26 cellular contexts compared by ENCODE assay signal in genomic region chr7:138029126-138029525, GRCh38. TPM values are rescaled to one million over a fixed set of nuclear protein-coding genes. Genes with fewer than 3 reads are reported as not detected.
DNase-seq lines count a peak whose midpoint lies in the region; ATAC-seq, FAIRE-seq and TF ChIP-seq lines count a peak whose summit lies in the region.
"Had no signal": no experiment of that assay in that cellular context is flagged by ENCODE, and none has a peak within 500 bp of the region (broad histone marks: within the 10 kb centered on the region; RNA-seq: fewer than 3 reads in every experiment).

No MANE protein-coding gene starts in this region.

- peaks cover 39 to 87% of the 10 kb centered on the region in 2 donors for H3K4me1 Mint-ChIP-seq in stimulated activated naive B cell treated with anti-CD40 and anti-IgM and Interleukin-4, amounts not matched to agents 10 μg/mL and 1 μg/mL and 100 μg/mL, for 72 hours
- peaks cover 7% of the 10 kb centered on the region for H3K4me1 Mint-ChIP-seq in activated naive CD8-positive, alpha-beta T cell treated with anti-CD3 and anti-CD28 coated beads, Interleukin-2, amount 50 U/mL, for 24 hours

- no peak overlapping the region for H3K4me3 Mint-ChIP-seq in stimulated activated naive B cell treated with anti-CD40 and anti-IgM and Interleukin-4, amounts not matched to agents 10 μg/mL and 1 μg/mL and 100 μg/mL, for 72 hours
- H3K4me3 Mint-ChIP-seq in activated naive CD8-positive, alpha-beta T cell treated with anti-CD3 and anti-CD28 coated beads, Interleukin-2, amount 50 U/mL, for 24 hours = no peak overlapping the region
- H3K4me3 Mint-ChIP-seq: CD8-positive, alpha-beta T cell had no signal

- no peaks in the 10 kb centered on the region for H3K79me2 ChIP-seq in GM12878 (ENCODE audit: control insufficient read depth, insufficient read depth, low read length)

- H3K36me3 Mint-ChIP-seq in stimulated activated naive B cell treated with anti-CD40 and anti-IgM and Interleukin-4, amounts not matched to agents 10 μg/mL and 1 μg/mL and 100 μg/mL, for 72 hours = peaks cover 14 to 18% of the 10 kb centered on the region in 2 donors
- H3K36me3 Mint-ChIP-seq in activated naive CD8-positive, alpha-beta T cell treated with anti-CD3 and anti-CD28 coated beads, Interleukin-2, amount 50 U/mL, for 24 hours (ENCODE audit: low read depth) = no peaks in the 10 kb centered on the region
- H3K36me3 Mint-ChIP-seq: CD8-positive, alpha-beta T cell had no signal

- no peak overlapping the region for H4K91ac ChIP-seq in mesenchymal stem cell (ENCODE audit: low read length)

- peaks cover 22% of the 10 kb centered on the region for H3K9me3 ChIP-seq in HUES48 (ENCODE audit: control insufficient read depth, insufficient read depth, low read length)
- peaks cover 11% of the 10 kb centered on the region; the same call in 2 of the 3 replicates for H3K9me3 ChIP-seq in GM12878 (replicated peaks; ENCODE audit: control insufficient read depth, insufficient read depth, low read length)
- H3K9me3 ChIP-seq in mesenchymal stem cell (ENCODE audit: control insufficient read depth, low read length) = no peaks in the 10 kb centered on the region
- H3K9me3 ChIP-seq: A549, Peyer's patch had no signal

- intact Hi-C loops in GM12878 (cut with micrococcal nuclease; ENCODE audit: unreplicated experiment) = loop anchor here (5.0 kb wide), 1 partner anchor 433 kb away; the partner anchor contains the start of gene TRIM24

- no peak for TF ChIP-seq CTCF in GM12878 (IDR thresholded peaks at IDR 0.05 in 2 of 3, conservative IDR thresholded peaks at IDR 0.05 in 1 of 3; ENCODE audit: control insufficient read depth in 2 of 3, extremely low read depth in 1 of 3, insufficient read depth in 1 of 3, low read depth in 3 of 3, low read length in 3 of 3)

- CTCF ChIA-PET in GM12878 (lab: Yijun Ruan, JAX) = interaction anchor here (1.0 to 3.0 kb wide), 3 partner anchors 20 to 125 kb away, joined by 3 to 15 read pairs (median 9); partner anchors contain the start of gene CREB3L2

- in situ Hi-C loops in GM12878 (cut with MboI) = no loop called here

- H3K27me3 ChIP-seq in HUES48 (ENCODE audit: control insufficient read depth, insufficient read depth, low read length) = no peaks in the 10 kb centered on the region
- no peaks in the 10 kb centered on the region for H3K27me3 ChIP-seq in GM12878 (replicated peaks in 1 of 2; ENCODE audit: control insufficient read depth in 2 of 2, insufficient read depth in 2 of 2, low read length in 1 of 2)
- no peaks in the 10 kb centered on the region for H3K27me3 ChIP-seq in mesenchymal stem cell (ENCODE audit: control insufficient read depth in 1 of 2, insufficient read depth in 1 of 2, low read length in 2 of 2)
- H3K27me3 ChIP-seq: Peyer's patch had no signal

- H3K27ac Mint-ChIP-seq in stimulated activated naive B cell treated with anti-CD40 and anti-IgM and Interleukin-4, amounts not matched to agents 10 μg/mL and 1 μg/mL and 100 μg/mL, for 72 hours = peak overlapping the region; percentile 69
- no peak overlapping the region for H3K27ac Mint-ChIP-seq in activated naive CD8-positive, alpha-beta T cell treated with anti-CD3 and anti-CD28 coated beads, Interleukin-2, amount 50 U/mL, for 24 hours
- H3K27ac Mint-ChIP-seq: CD8-positive, alpha-beta T cell had no signal

- H3K9ac ChIP-seq in HUES48 (ENCODE audit: low read depth, low read length) = no peak overlapping the region
- no peak overlapping the region for H3K9ac ChIP-seq in GM12878 (ENCODE audit: control insufficient read depth, insufficient read depth, low read length)
- no peak overlapping the region for H3K9ac ChIP-seq in mesenchymal stem cell (ENCODE audit: low read length)

- POLR2A ChIA-PET in GM12878 (lab: Charles Lee) = interaction anchor here (1.4 kb wide), 1 partner anchor 208 kb away, joined by 3 read pairs; no protein-coding TSS in a partner anchor

- no peak for ATAC-seq in GM12878
- no peak for ATAC-seq in stimulated activated naive B cell treated with anti-CD40 and anti-IgM and Interleukin-4, amounts not matched to agents 10 μg/mL and 1 μg/mL and 100 μg/mL, for 72 hours (replicated peaks)
- ATAC-seq in activated naive CD8-positive, alpha-beta T cell treated with anti-CD3 and anti-CD28 coated beads, Interleukin-2, amount 50 U/mL, for 24 hours = no peak
- ATAC-seq in HG02623 (IDR thresholded peaks at IDR 0.05; ENCODE audit: unreplicated experiment) = no peak
- ATAC-seq: A549; CD8-positive, alpha-beta T cell; HepG2 had no signal

- H2AFZ ChIP-seq in GM12878 (ENCODE audit: control insufficient read depth, low read depth, low read length) (peak overlapping the region; percentile 3), mesenchymal stem cell (ENCODE audit: low read depth, low read length) (no peak overlapping the region)

- DNase-seq in GM12878 (ENCODE audit: low read depth, low spot score) = no peak
- no peak for DNase-seq in mesenchymal stem cell
- no peak for DNase-seq in stimulated activated naive B cell treated with anti-CD40 and anti-IgM and Interleukin-4, amounts not matched to agents 10 μg/mL and 1 μg/mL and 100 μg/mL, for 72 hours
- no peak for DNase-seq in AG08395 (ENCODE audit: low spot score)
- DNase-seq in activated naive CD8-positive, alpha-beta T cell treated with anti-CD3 and anti-CD28 coated beads, Interleukin-2, amount 50 U/mL, for 24 hours = no peak
- DNase-seq: CD8-positive, alpha-beta T cell; DMS 273 treated with DMSO at 0.1 percent for 48 hours; DMS79; EL; NCI-H2029 treated with DMSO at 0.1 percent for 48 hours; NCI-H2227 treated with DMSO at 0.1 percent for 48 hours; NCI-H69; OCI-M1; Peyer's patch; SHP77 treated with DMSO at 0.1 percent for 48 hours had no signal

- H2BK12ac ChIP-seq in mesenchymal stem cell (ENCODE audit: low read length in 2 of 2) = no peak overlapping the region

- SMC1A ChIA-PET in GM12878 (lab: Charles Lee; ENCODE audit: uncharacterized antibody, unreplicated experiment) = interaction anchor here (0.5 to 1.6 kb wide), 5 partner anchors 18 to 710 kb away, joined by 3 to 4 read pairs (median 3); partner anchors contain the start of gene AKR1D1

- TF ChIP-seq EP300 in GM12878 (IDR thresholded peaks at IDR 0.05; ENCODE audit: borderline replicate concordance in 1 of 2, control insufficient read depth in 1 of 2, low read depth in 2 of 2, low read length in 2 of 2) = no peak

- H3K4me1 ChIP-seq in HUES48 (ENCODE audit: control insufficient read depth, insufficient read depth, low read length) = peaks cover 42% of the 10 kb centered on the region
- H3K4me1 ChIP-seq in GM12878 (ENCODE audit: control insufficient read depth, insufficient read depth, low read length) = peaks cover 63% of the 10 kb centered on the region
- peaks cover 5% of the 10 kb centered on the region for H3K4me1 ChIP-seq in mesenchymal stem cell (ENCODE audit: control insufficient read depth, insufficient read depth, low read depth, low read length)
- H3K4me1 ChIP-seq: Peyer's patch had no signal

- H3K79me1 ChIP-seq in mesenchymal stem cell (replicated peaks; ENCODE audit: low read length, poor library complexity, severe bottlenecking) = no peaks in the 10 kb centered on the region

- peaks cover 9 to 16% of the 10 kb centered on the region in 2 donors for H3K9me3 Mint-ChIP-seq in stimulated activated naive B cell treated with anti-CD40 and anti-IgM and Interleukin-4, amounts not matched to agents 10 μg/mL and 1 μg/mL and 100 μg/mL, for 72 hours
- peaks cover 6% of the 10 kb centered on the region for H3K9me3 Mint-ChIP-seq in activated naive CD8-positive, alpha-beta T cell treated with anti-CD3 and anti-CD28 coated beads, Interleukin-2, amount 50 U/mL, for 24 hours

- H2AK5ac ChIP-seq in mesenchymal stem cell (ENCODE audit: low read length, severe bottlenecking) = peak overlapping the region; percentile 77

- no peak overlapping the region for H2BK120ac ChIP-seq in mesenchymal stem cell (ENCODE audit: low read depth, low read length)

- H3K27me3 Mint-ChIP-seq in stimulated activated naive B cell treated with anti-CD40 and anti-IgM and Interleukin-4, amounts not matched to agents 10 μg/mL and 1 μg/mL and 100 μg/mL, for 72 hours = no peaks in the 10 kb centered on the region
- H3K27me3 Mint-ChIP-seq in activated naive CD8-positive, alpha-beta T cell treated with anti-CD3 and anti-CD28 coated beads, Interleukin-2, amount 50 U/mL, for 24 hours = peaks cover 4% of the 10 kb centered on the region

- H3K4ac ChIP-seq in mesenchymal stem cell (ENCODE audit: low read depth in 1 of 2, low read length in 2 of 2) = no peak overlapping the region

- H3K4me3 ChIP-seq in HUES48 (ENCODE audit: low read depth, low read length) (no peak overlapping the region), GM12878 (no peak overlapping the region), mesenchymal stem cell (ENCODE audit: insufficient read depth in 1 of 2, low read depth in 1 of 2, low read length in 2 of 2) (no peak overlapping the region)
- H3K4me3 ChIP-seq: A549, Peyer's patch had no signal

- FAIRE-seq in GM12878 (lab: Jason Lieb, UNC) = no peak
- FAIRE-seq: A549, GM12891, HepG2 had no signal

- H4K8ac ChIP-seq in mesenchymal stem cell (ENCODE audit: low read length) = no peak overlapping the region

- H2BK5ac ChIP-seq in mesenchymal stem cell (ENCODE audit: low read depth, low read length, poor library complexity, severe bottlenecking) = no peak overlapping the region

- no peak overlapping the region for H3K14ac ChIP-seq in mesenchymal stem cell (ENCODE audit: low read length in 2 of 2)

- 93% methylated on average over 4 of the region's 4 CpGs for WGBS in GM12878 (ENCODE audit: insufficient coverage, insufficient replicate concordance, low lambda C conversion rate, missing lambda C conversion rate)
- WGBS in mesenchymal stem cell = 75% methylated on average over 4 of the region's 4 CpGs

- RAD21 ChIA-PET in GM12878 (lab: Charles Lee; ENCODE audit: unreplicated experiment) = interaction anchor here (1.2 kb wide), 1 partner anchor 23 kb away, joined by 3 read pairs; no protein-coding TSS in a partner anchor

- no peaks in the 10 kb centered on the region for H4K20me1 ChIP-seq in GM12878 (ENCODE audit: control insufficient read depth, insufficient read depth)

- TF ChIP-seq RAD21 in GM12878 (IDR thresholded peaks at IDR 0.05; ENCODE audit: insufficient read depth, low read depth, low read length) = no peak

- no peak for TF ChIP-seq POLR2A in GM12878 (IDR thresholded peaks at IDR 0.05; ENCODE audit: low read depth, low read length)

- H3K18ac ChIP-seq in mesenchymal stem cell (ENCODE audit: low read depth in 1 of 2, low read length in 2 of 2) = no peak overlapping the region

- no peak overlapping the region for H2BK15ac ChIP-seq in mesenchymal stem cell (ENCODE audit: low read depth, poor library complexity, severe bottlenecking)

- no peak overlapping the region; the same call in 1 of the 2 replicates for H3K4me2 ChIP-seq in GM12878 (ENCODE audit: control insufficient read depth, insufficient read depth)
- no peak overlapping the region for H3K4me2 ChIP-seq in mesenchymal stem cell (ENCODE audit: low read length, poor library complexity, severe bottlenecking)
- H3K4me2 ChIP-seq: A549 had no signal

- peak overlapping the region; percentile 2 for H3K27ac ChIP-seq in HUES48 (ENCODE audit: low read depth, low read length)
- no peak overlapping the region for H3K27ac ChIP-seq in GM12878 (ENCODE audit: control insufficient read depth, insufficient read depth)
- H3K27ac ChIP-seq in mesenchymal stem cell (ENCODE audit: low read length, poor library complexity, severe bottlenecking) = no peak overlapping the region
- H3K27ac ChIP-seq: A549, C4-2B, Peyer's patch had no signal

- BruUV-seq in GM12878 (replicated peaks; lab: Mats Ljungman, UMichigan) = no TSS peak

- H3K23ac ChIP-seq in mesenchymal stem cell (ENCODE audit: low read length in 2 of 2) = no peak overlapping the region

- no peaks in the 10 kb centered on the region for H3K36me3 ChIP-seq in HUES48 (ENCODE audit: control insufficient read depth, insufficient read depth, low read length)
- H3K36me3 ChIP-seq in GM12878 (ENCODE audit: control insufficient read depth in 2 of 2, insufficient read depth in 2 of 2, low read length in 1 of 2) = no peaks in the 10 kb centered on the region
- no peaks in the 10 kb centered on the region for H3K36me3 ChIP-seq in mesenchymal stem cell (ENCODE audit: control insufficient read depth in 1 of 2, insufficient read depth in 2 of 2, low read depth in 1 of 2, low read length in 2 of 2)
- H3K36me3 ChIP-seq: Peyer's patch had no signal

RNA-seq across cellular contexts. Expression of gene CREB3L2, which starts 27.2 kb away (rescaled TPM):
- 131 and 139 TPM in 2 replicates for total RNA-seq in GM12878 (2013; cell fraction: nucleolus; rRNA removed)
- total RNA-seq in GM12878 (2014; rRNA removed) (13.3 and 16.7 TPM in 2 replicates), GM12878 (2014; rRNA removed; fragmentation: Illumina TruSeq; extraction: Trizol) (17.9 and 18.0 TPM in 2 replicates), GM12878 (2021) (65.2 and 67.1 TPM in 2 replicates)
- 21.3 TPM for polyA plus RNA-seq in GM12878 (2011; ENCODE audit: low read depth)
- polyA plus RNA-seq in GM12878 (2011; rRNA removed) (21.5 and 34.9 TPM in 2 replicates), GM12878 (2014; fragmentation: Illumina TruSeq; extraction: Trizol) (34.5 and 38.4 TPM in 2 replicates), GM12878 (2014; fragmentation: Nextera tagmentation; extraction: Ambion mirVana) (1 to 10 TPM; 6.4 to 8.1 TPM), GM12878 (2014; rRNA removed) (21.8 and 29.4 TPM in 2 replicates), GM12878 (2016; fragmentation: Nextera tagmentation; extraction: Ambion mirVana) (10 to 100 TPM; 30.5 to 37.1 TPM)
- polyA plus RNA-seq in GM12878 (2011; cell fraction: cytosol; rRNA removed) = 25.6 and 30.7 TPM in 2 replicates
- 27.1 and 30.9 TPM in 2 replicates for polyA plus RNA-seq in GM12878 (2011; cell fraction: nucleus; rRNA removed)
- polyA plus RNA-seq in GM12878 (2012) = 26.7 and 29.0 TPM in 2 replicates
- 43.1 and 49.2 TPM in 2 replicates for polyA minus RNA-seq in GM12878 (2011; rRNA and poly(A)+ RNA removed)
- polyA minus RNA-seq in GM12878 (2011; cell fraction: cytosol; rRNA and poly(A)+ RNA removed) = 20.9 and 21.9 TPM in 2 replicates
- polyA minus RNA-seq in GM12878 (2011; cell fraction: nucleus; rRNA and poly(A)+ RNA removed) = 34.6 and 56.4 TPM in 2 replicates
- 52.7 TPM for polyA plus RNA-seq in mesenchymal stem cell (2013, experiment 1 of 2)
- polyA plus RNA-seq in mesenchymal stem cell (2013, experiment 2 of 2) = 51.1 TPM

RNA-seq across cellular contexts. Expression of gene AKR1D1, which starts 47.1 kb away (rescaled TPM):
- total RNA-seq in GM12878 (2013; cell fraction: nucleolus; rRNA removed) = not detected in 2 replicates
- not detected in 2 replicates for total RNA-seq in GM12878 (2014; rRNA removed)
- total RNA-seq in GM12878 (2014; rRNA removed; fragmentation: Illumina TruSeq; extraction: Trizol) = not detected in 2 replicates
- not detected in 2 replicates for total RNA-seq in GM12878 (2021)
- polyA plus RNA-seq in GM12878 (2011; ENCODE audit: low read depth) = not detected
- not detected in 2 replicates for polyA plus RNA-seq in GM12878 (2011; rRNA removed)
- polyA plus RNA-seq in GM12878 (2011; cell fraction: cytosol; rRNA removed) = not detected in 2 replicates
- not detected in 2 replicates for polyA plus RNA-seq in GM12878 (2011; cell fraction: nucleus; rRNA removed)
- polyA plus RNA-seq in GM12878 (2012) = not detected in 2 replicates
- not detected in 2 replicates for polyA plus RNA-seq in GM12878 (2014; fragmentation: Illumina TruSeq; extraction: Trizol)
- polyA plus RNA-seq in GM12878 (2014; fragmentation: Nextera tagmentation; extraction: Ambion mirVana) = under 1 TPM in 1 of 2 experiments, not detected in 1; 0.34 TPM
- 0.13 TPM in 1 of 2 replicates, not detected in the other for polyA plus RNA-seq in GM12878 (2014; rRNA removed)
- polyA plus RNA-seq in GM12878 (2016; fragmentation: Nextera tagmentation; extraction: Ambion mirVana) = under 1 TPM in 1 of 2 experiments, not detected in 1; 0.09 TPM
- not detected in 2 replicates for polyA minus RNA-seq in GM12878 (2011; rRNA and poly(A)+ RNA removed)
- not detected in 2 replicates for polyA minus RNA-seq in GM12878 (2011; cell fraction: cytosol; rRNA and poly(A)+ RNA removed)
- polyA minus RNA-seq in GM12878 (2011; cell fraction: nucleus; rRNA and poly(A)+ RNA removed) = not detected in 2 replicates
- not detected for polyA plus RNA-seq in mesenchymal stem cell (2013, experiment 1 of 2)
- polyA plus RNA-seq in mesenchymal stem cell (2013, experiment 2 of 2) = not detected
- total RNA-seq: CD8-positive, alpha-beta T cell; H4; HT-29; LHCN-M2; MCF 10A; NCI-H460; Peyer's patch had no signal
